Comparison of ENCODE assay signal across 1 cellular context in the genomic region with DNA sequence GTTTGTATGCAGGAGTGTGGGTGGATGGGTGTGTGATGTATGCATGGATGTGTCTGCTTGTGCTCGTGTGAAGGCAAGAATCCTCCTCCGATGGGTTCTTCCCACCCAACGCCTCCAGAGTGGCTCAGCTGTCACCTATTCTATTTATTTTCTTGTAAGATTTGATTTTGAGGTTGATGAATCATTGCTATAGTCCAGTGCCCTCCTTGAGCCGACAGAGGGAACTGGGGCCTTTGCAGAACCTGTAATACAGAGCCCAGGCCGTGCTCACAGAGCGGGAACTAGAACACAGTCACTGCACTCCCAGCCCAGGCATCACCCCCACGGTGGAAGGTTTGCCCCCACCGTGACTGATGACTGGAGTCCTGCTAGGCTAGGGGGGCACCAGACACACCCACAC.
TF ChIP-seq lines count a peak whose summit lies in the region.

No MANE protein-coding gene starts in this region.

TF ChIP-seq in HepG2, 621 proteins besides CTCF, POLR2A, EP300 and RAD21:
- TF ChIP-seq HIVEP1 (CRISPR knock-in tag; IDR thresholded peaks at IDR 0.05) (no peak), ZNF451 (CRISPR knock-in tag; IDR thresholded peaks at IDR 0.05) (0 out of 2 replicates have a peak, but pooled peaks have one; percentile 10), ZMYM4 (CRISPR knock-in tag; IDR thresholded peaks at IDR 0.05) (0 out of 2 replicates have a peak, but pooled peaks have one; percentile 2)
